ENCODE assay signal across 8 cellular contexts in genomic region chr19:23415561-23416191, GRCh38. TPM values are rescaled to one million over a fixed set of nuclear protein-coding genes. Genes with fewer than 3 reads are reported as not detected.
DNase-seq lines count a peak whose midpoint lies in the region; ATAC-seq and TF ChIP-seq lines count a peak whose summit lies in the region.

No MANE protein-coding gene starts in this region.

- H3K79me2 ChIP-seq in MM.1S (ENCODE audit: low read length) = no peaks in the 10 kb centered on the region

- H3K36me3 ChIP-seq in MM.1S (replicated peaks; ENCODE audit: insufficient read depth, low read length) (no peaks in the 10 kb centered on the region), body of pancreas (replicated peaks in 1 of 2; ENCODE audit: insufficient read depth in 1 of 2, low read depth in 2 of 2) (no peaks in the 10 kb centered on the region), stomach smooth muscle (ENCODE audit: control insufficient read depth in 2 of 2, insufficient read depth in 2 of 2, low read length in 2 of 2) (no peaks in the 10 kb centered on the region)

- H3K9ac ChIP-seq in MM.1S (ENCODE audit: low read length) (no peak overlapping the region), stomach smooth muscle (ENCODE audit: low read length in 2 of 2) (no peak overlapping the region)

- WGBS in body of pancreas, 2 donors = 1 to 2% methylated on average over 21 to 23 of the region's 33 CpGs

- no peak for TF ChIP-seq CTCF in Calu3 (IDR thresholded peaks at IDR 0.05; ENCODE audit: unreplicated experiment)
- no peak for TF ChIP-seq CTCF in MM.1S (IDR thresholded peaks at IDR 0.05; ENCODE audit: low read length)
- TF ChIP-seq CTCF in body of pancreas (IDR thresholded peaks at IDR 0.05) = no peak

- H3K27ac ChIP-seq in MM.1S (ENCODE audit: low read length) = no peak overlapping the region
- H3K27ac ChIP-seq in body of pancreas = no peak overlapping the region
- H3K27ac ChIP-seq in stomach smooth muscle (ENCODE audit: low read length) = no peak overlapping the region

- no peak for ATAC-seq in body of pancreas
- ATAC-seq in GM21360 (IDR thresholded peaks at IDR 0.05; ENCODE audit: unreplicated experiment) = no peak
- no peak for ATAC-seq in HG03025 (IDR thresholded peaks at IDR 0.05; ENCODE audit: low FRiP score, unreplicated experiment)

- H3K9me3 Mint-ChIP-seq in Calu3 (ENCODE audit: low read depth, unreplicated experiment) = peaks cover 2% of the 10 kb centered on the region

- no peaks in the 10 kb centered on the region for H4K20me1 ChIP-seq in MM.1S (ENCODE audit: insufficient read depth, low read length)

- H3K4me1 ChIP-seq in MM.1S (ENCODE audit: low read length) = no peaks in the 10 kb centered on the region
- H3K4me1 ChIP-seq in body of pancreas = peaks cover 14% of the 10 kb centered on the region
- H3K4me1 ChIP-seq in stomach smooth muscle (ENCODE audit: control insufficient read depth, insufficient read depth, low read length) = peaks cover 3% of the 10 kb centered on the region

- H3K27me3 ChIP-seq in MM.1S (replicated peaks; ENCODE audit: insufficient read depth, low read length) (no peaks in the 10 kb centered on the region), body of pancreas (no peaks in the 10 kb centered on the region), stomach smooth muscle (ENCODE audit: control insufficient read depth in 1 of 2, insufficient read depth in 2 of 2, low read length in 2 of 2) (peaks cover 7 to 18% of the 10 kb centered on the region in 2 donors)

- H3K27ac Mint-ChIP-seq in Calu3 (ENCODE audit: unreplicated experiment) = no peak overlapping the region

- CTCF ChIA-PET in Calu3 (lab: Charles Lee) = no interaction called here

- no TSS peak for BruUV-seq in Calu3 (replicated peaks; lab: Mats Ljungman, UMichigan)

- H3K4me1 Mint-ChIP-seq in Calu3 (ENCODE audit: low read depth, unreplicated experiment) = no peaks in the 10 kb centered on the region

- DNase-seq in Calu3 (no peak), MM.1S (no peak), body of pancreas (peak in 3 of 4 donors; percentile 19 to 32 (median 20)), kidney tubule cell (ENCODE audit: low spot score) (peak; percentile 41), NCI-H2107 treated with DMSO at 0.1 percent for 48 hours (lab: John Stamatoyannopoulos, UW; ENCODE audit: unreplicated experiment) (no peak)

- no peaks in the 10 kb centered on the region for H3F3A ChIP-seq in MM.1S (ENCODE audit: insufficient read depth, low read length)

- no peaks in the 10 kb centered on the region for H3K9me2 ChIP-seq in MM.1S (replicated peaks; ENCODE audit: insufficient read depth, low read length)

- H3K27me3 Mint-ChIP-seq in Calu3 (ENCODE audit: unreplicated experiment) = no peaks in the 10 kb centered on the region

- intact Hi-C loops in Calu3 (cut with micrococcal nuclease; ENCODE audit: unreplicated experiment) (no loop called here), body of pancreas (cut with DNase I) (no loop called here)

- H2AFZ ChIP-seq in MM.1S (ENCODE audit: low read length) = peak overlapping the region; percentile 58

- peak overlapping the region; percentile 26 for H3K4me3 Mint-ChIP-seq in Calu3 (ENCODE audit: low read depth, unreplicated experiment)

- no peaks in the 10 kb centered on the region for H3K36me3 Mint-ChIP-seq in Calu3 (ENCODE audit: insufficient read depth, unreplicated experiment)

- no peak for TF ChIP-seq POLR2A in body of pancreas (IDR thresholded peaks at IDR 0.05)

- peak overlapping the region; percentile 54 for H3K4me3 ChIP-seq in MM.1S (ENCODE audit: low read length)
- H3K4me3 ChIP-seq in body of pancreas = peak overlapping the region in 1 of 2 donors; percentile 14
- peak overlapping the region; percentile 54 to 72 for H3K4me3 ChIP-seq in stomach smooth muscle (ENCODE audit: low read length in 2 of 2)

- H3K9me3 ChIP-seq in MM.1S (replicated peaks; ENCODE audit: insufficient read depth, low read length) (no peaks in the 10 kb centered on the region), body of pancreas (no peaks in the 10 kb centered on the region), stomach smooth muscle (ENCODE audit: control insufficient read depth in 2 of 2, low read length in 2 of 2) (no peaks in the 10 kb centered on the region)

- H3K4me2 ChIP-seq in MM.1S (ENCODE audit: low read depth, low read length) = peak overlapping the region; percentile 60; the same call in 1 of the 2 replicates

RNA-seq across cellular contexts. Expression of gene ZNF91, which starts 20.4 kb away (rescaled TPM):
- total RNA-seq in Calu3 (2022) (18.4 and 19.0 TPM in 2 replicates), body of pancreas (10 to 100 TPM; 43.3 to 51.1 TPM)

Comparison
In these comparisons a context has a peak if more than half of its experiments do, and no peak if none do; other contexts are left out.
1. DNase-seq: peak in body of pancreas (3 of 4) and kidney tubule cell (single experiment); none in Calu3 (single experiment), MM.1S (single experiment) and NCI-H2107 treated with DMSO at 0.1 percent for 48 hours (single experiment).